ENCODE assay signal across 13 cellular contexts in the genomic region with DNA sequence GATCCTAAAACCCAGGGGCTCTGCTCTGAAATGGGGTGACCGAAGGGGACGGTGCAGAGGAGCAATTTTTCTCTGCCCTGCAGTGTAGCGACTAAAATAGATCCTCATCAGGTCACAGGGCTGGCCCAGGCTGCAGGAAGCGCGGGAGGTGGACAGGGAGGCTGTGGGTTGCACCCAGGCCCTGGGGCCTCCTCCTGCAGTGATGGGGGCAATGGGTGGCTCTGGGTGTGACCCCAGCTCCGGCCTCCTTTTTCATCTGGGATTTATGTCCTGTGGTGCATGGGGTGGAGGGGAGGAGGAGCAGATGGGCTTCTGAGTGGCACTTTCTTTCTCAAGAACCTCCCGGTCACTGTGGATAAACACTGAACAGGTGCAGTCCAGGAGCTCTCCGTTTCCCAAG.
DNase-seq lines count a peak whose midpoint lies in the region; ATAC-seq lines count a peak whose summit lies in the region.
"Had no signal": no experiment of that assay in that cellular context is flagged by ENCODE, and none has a peak within 500 bp of the region (broad histone marks: within the 10 kb centered on the region; RNA-seq: fewer than 3 reads in every experiment).

No MANE protein-coding gene starts in this region.

- no peak for ATAC-seq in GM21360 (IDR thresholded peaks at IDR 0.05; ENCODE audit: unreplicated experiment)
- ATAC-seq: GM23338 had no signal

- no peak overlapping the region for H4K8ac ChIP-seq in neuronal stem cell (ENCODE audit: low read depth, low read length)

- peak overlapping the region; percentile 57 for H2AK5ac ChIP-seq in neuronal stem cell (ENCODE audit: low read depth, low read length)

- peak overlapping the region; percentile 24; the same call in 1 of the 2 replicates for H3K4me2 ChIP-seq in BLaER1
- H3K4me2 ChIP-seq in BLaER1 treated with 17β-estradiol and CSF1 and Interleukin-3, amounts not matched to agents 10 nM and 100 nM = peak overlapping the region in 8 of 11 experiments; percentile 16 to 46 (median 32); a peak in 11 of 22 replicates
- H3K4me2 ChIP-seq in neuronal stem cell (ENCODE audit: insufficient read depth, low read length, poor library complexity, severe bottlenecking) = no peak overlapping the region
- no peak overlapping the region for H3K4me2 ChIP-seq in Karpas-422 (ENCODE audit: low read depth, low read length, poor library complexity, severe bottlenecking)
- H3K4me2 ChIP-seq: GM23338 had no signal

- H3K14ac ChIP-seq in neuronal stem cell (ENCODE audit: low read length) = no peak overlapping the region

- no peaks in the 10 kb centered on the region for H3K9me2 ChIP-seq in Karpas-422 (replicated peaks; ENCODE audit: insufficient read depth, low read length)

- H3K79me2 ChIP-seq in Karpas-422 (ENCODE audit: low read length) = no peaks in the 10 kb centered on the region

- H2AFZ ChIP-seq in neuronal stem cell (ENCODE audit: low read length) (no peak overlapping the region), Karpas-422 (ENCODE audit: low read length) (no peak overlapping the region)
- H2AFZ ChIP-seq: GM23338 had no signal

- H3K9ac ChIP-seq in BLaER1 (no peak overlapping the region), neuronal stem cell (ENCODE audit: low read depth, low read length, poor library complexity) (no peak overlapping the region), Karpas-422 (ENCODE audit: low read length) (no peak overlapping the region)
- H3K9ac ChIP-seq in BLaER1 treated with 17β-estradiol and CSF1 and Interleukin-3, amounts not matched to agents 10 nM and 100 nM = no peak overlapping the region

- no peak overlapping the region for H3K4me3 ChIP-seq in BLaER1
- no peak overlapping the region for H3K4me3 ChIP-seq in BLaER1 treated with 17β-estradiol and CSF1 and Interleukin-3, amounts not matched to agents 10 nM and 100 nM
- H3K4me3 ChIP-seq in neuronal stem cell (ENCODE audit: low read length in 2 of 2) = no peak overlapping the region
- no peak overlapping the region for H3K4me3 ChIP-seq in Karpas-422 (ENCODE audit: low read length)
- H3K4me3 ChIP-seq: GM23338, HAP-1 had no signal

- H2BK120ac ChIP-seq in neuronal stem cell (ENCODE audit: low read depth, low read length) = no peak overlapping the region

- H3K4me1 ChIP-seq in BLaER1 (peaks cover 37% of the 10 kb centered on the region), neuronal stem cell (ENCODE audit: control insufficient read depth in 2 of 2, insufficient read depth in 1 of 2, low read depth in 1 of 2, low read length in 2 of 2) (peaks cover 10 to 18% of the 10 kb centered on the region in 2 donors), Karpas-422 (ENCODE audit: low read length) (no peaks in the 10 kb centered on the region)
- peaks cover 5 to 31% (median 23%) of the 10 kb centered on the region in 10 experiments; a peak in 18 of 20 replicates for H3K4me1 ChIP-seq in BLaER1 treated with 17β-estradiol and CSF1 and Interleukin-3, amounts not matched to agents 10 nM and 100 nM
- H3K4me1 ChIP-seq: HAP-1 had no signal

- H3K23ac ChIP-seq in neuronal stem cell (ENCODE audit: low read depth, low read length, poor library complexity) = no peak overlapping the region

- H3K79me1 ChIP-seq in neuronal stem cell (ENCODE audit: low read depth, low read length) = peaks cover 1% of the 10 kb centered on the region

- no peak overlapping the region for H2BK5ac ChIP-seq in neuronal stem cell (ENCODE audit: low read length)

- H3K36me3 ChIP-seq in BLaER1 = no peaks in the 10 kb centered on the region
- no peaks in the 10 kb centered on the region for H3K36me3 ChIP-seq in BLaER1 treated with 17β-estradiol and CSF1 and Interleukin-3, amounts not matched to agents 10 nM and 100 nM
- H3K36me3 ChIP-seq in neuronal stem cell (replicated peaks in 1 of 2; ENCODE audit: control insufficient read depth in 2 of 2, insufficient read depth in 2 of 2, low read length in 2 of 2) = no peaks in the 10 kb centered on the region
- no peaks in the 10 kb centered on the region for H3K36me3 ChIP-seq in Karpas-422 (ENCODE audit: insufficient read depth, low read length)
- H3K36me3 ChIP-seq: HAP-1 had no signal

- no CpG with 5 or more reads among the region's 8 CpGs for WGBS in neuronal stem cell (ENCODE audit: extremely low coverage in 2 of 2, insufficient read length in 2 of 2, insufficient replicate concordance in 1 of 2), 2 donors

- H2BK15ac ChIP-seq in neuronal stem cell (ENCODE audit: low read length) = no peak overlapping the region

- H3K4ac ChIP-seq in neuronal stem cell (ENCODE audit: low read length) = no peak overlapping the region

- H3K9me3 ChIP-seq in BLaER1 (no peaks in the 10 kb centered on the region), neuronal stem cell (replicated peaks in 1 of 2; ENCODE audit: control insufficient read depth in 2 of 2, insufficient read depth in 1 of 2, low read depth in 1 of 2, low read length in 2 of 2) (no peaks in the 10 kb centered on the region), Karpas-422 (ENCODE audit: low read length) (no peaks in the 10 kb centered on the region)
- H3K9me3 ChIP-seq in BLaER1 treated with 17β-estradiol and CSF1 and Interleukin-3, amounts not matched to agents 10 nM and 100 nM (replicated peaks in 1 of 11) = no peaks in the 10 kb centered on the region
- H3K9me3 ChIP-seq: HAP-1 had no signal

- peak overlapping the region; percentile 53 for H2BK12ac ChIP-seq in neuronal stem cell (ENCODE audit: low read length)

- H4K91ac ChIP-seq in neuronal stem cell (ENCODE audit: low read depth, low read length, poor library complexity) = no peak overlapping the region

- DNase-seq in NCI-H524 treated with DMSO at 0.1 percent for 48 hours (lab: John Stamatoyannopoulos, UW) (peak; percentile 19), neuronal stem cell (ENCODE audit: low spot score) (no peak), Karpas-422 (no peak)
- DNase-seq: CD4-positive, alpha-beta T cell; CD8-positive, alpha-beta memory T cell; DMS 273 treated with DMSO at 0.1 percent for 48 hours; DND-41; HFFc6 had no signal

- H3K18ac ChIP-seq in neuronal stem cell (ENCODE audit: low read length) = peak overlapping the region; percentile 16

- no peak overlapping the region for H3K27ac ChIP-seq in BLaER1
- H3K27ac ChIP-seq in BLaER1 treated with 17β-estradiol and CSF1 and Interleukin-3, amounts not matched to agents 10 nM and 100 nM = no peak overlapping the region
- H3K27ac ChIP-seq in neuronal stem cell (replicated peaks; ENCODE audit: low read length) = no peak overlapping the region
- H3K27ac ChIP-seq in Karpas-422 (ENCODE audit: low read length) = no peak overlapping the region

- H4K20me1 ChIP-seq in BLaER1 = no peaks in the 10 kb centered on the region
- peaks cover 0 to 7% (median 0%) of the 10 kb centered on the region in 11 experiments; a peak in 1 of 22 replicates for H4K20me1 ChIP-seq in BLaER1 treated with 17β-estradiol and CSF1 and Interleukin-3, amounts not matched to agents 10 nM and 100 nM
- peaks cover 6% of the 10 kb centered on the region; the same call in 1 of the 2 replicates for H4K20me1 ChIP-seq in Karpas-422 (ENCODE audit: insufficient read depth, low read depth, low read length)

- no peaks in the 10 kb centered on the region for H3K27me3 ChIP-seq in BLaER1
- H3K27me3 ChIP-seq in BLaER1 treated with 17β-estradiol and CSF1 and Interleukin-3, amounts not matched to agents 10 nM and 100 nM = no peaks in the 10 kb centered on the region
- H3K27me3 ChIP-seq in neuronal stem cell (ENCODE audit: control insufficient read depth in 3 of 3, insufficient read depth in 3 of 3, low read depth in 1 of 3, low read length in 3 of 3) = peaks cover 0 to 4% (median 0%) of the 10 kb centered on the region in 3 experiments
- no peaks in the 10 kb centered on the region for H3K27me3 ChIP-seq in Karpas-422 (ENCODE audit: low read length)

Comparison
In these comparisons a context has a peak if more than half of its experiments do, and no peak if none do; other contexts are left out.
1. H3K4me2 ChIP-seq: peak in BLaER1 (single experiment) and BLaER1 treated with 17β-estradiol and CSF1 and Interleukin-3, amounts not matched to agents 10 nM and 100 nM (8 of 11); none in neuronal stem cell (single experiment) and Karpas-422 (single experiment).